Comparison of ENCODE assay signal across 8 cellular contexts in genomic region chr18:13192970-13193369, GRCh38. TPM values are rescaled to one million over a fixed set of nuclear protein-coding genes. Genes with fewer than 3 reads are reported as not detected.
"Had no signal": no experiment of that assay in that cellular context is flagged by ENCODE, and none has a peak within 500 bp of the region (broad histone marks: within the 10 kb centered on the region; RNA-seq: fewer than 3 reads in every experiment).

No MANE protein-coding gene starts in this region.

- ATAC-seq: K562 had no signal

- H3K27ac ChIP-seq: HL-60, KMS-11 had no signal

- H3K4me2 ChIP-seq: KMS-11 had no signal

- H3K4me3 Mint-ChIP-seq: IgD-negative memory B cell had no signal

- H3K4me3 ChIP-seq: K562 had no signal

- H3K27ac Mint-ChIP-seq: IgD-negative memory B cell had no signal

- FAIRE-seq: HTR-8/SVneo, K562 had no signal

- H3K36me3 Mint-ChIP-seq: IgD-negative memory B cell had no signal

- DNase-seq: KBM-7, KG1 had no signal

- H3K4me1 Mint-ChIP-seq: IgD-negative memory B cell had no signal

- H3K9ac ChIP-seq: KMS-11 had no signal

RNA-seq across cellular contexts. Expression of gene LDLRAD4, which starts 25.6 kb away (rescaled TPM):
- total RNA-seq: HT1080, K562 had no signal
